Comparison of ENCODE assay signal across 17 cellular contexts in genomic region chr10:30189254-30189583, GRCh38.
"Had no signal": no experiment of that assay in that cellular context is flagged by ENCODE, and none has a peak within 500 bp of the region (broad histone marks: within the 10 kb centered on the region; RNA-seq: fewer than 3 reads in every experiment).

No MANE protein-coding gene starts in this region.

- H3K9ac ChIP-seq: neural progenitor cell had no signal

- H3K4me1 ChIP-seq: pancreas had no signal

- H2AFZ ChIP-seq: neural progenitor cell had no signal

- H3K4me3 ChIP-seq: esophagus muscularis mucosa, lower lobe of right lung, neural progenitor cell, pancreas, suprapubic skin had no signal

- DNase-seq: activated CD4-positive, alpha-beta T cell treated with anti-CD3 and anti-CD28 coated beads, Interleukin-2, amount 50 U/mL, for 48 hours; activated CD8-positive, alpha-beta memory T cell treated with anti-CD3 and anti-CD28 coated beads, Interleukin-2, amount 10 ng/mL, durations not matched to agents 7 days and 5 days; activated effector memory CD4-positive, alpha-beta T cell treated with Interleukin-2 at 50 U/mL for 16 hours; activated T-cell treated with anti-CD3 and anti-CD28 coated beads, Interleukin-2, amount 50 U/mL, for 24 hours; endodermal cell; foreskin melanocyte; lower lobe of right lung; midbrain; pancreas; retina; stimulated activated CD4-positive, alpha-beta T cell treated with anti-CD3 and anti-CD28 coated beads, Interleukin-12 subunit alpha, Interleukin-12 subunit beta, amount 100 ng/mL, for 4 hours; stimulated activated naive CD4-positive, alpha-beta T cell; T-helper 17 cell had no signal

- H3K4me2 ChIP-seq: neural progenitor cell had no signal

- H3K27ac ChIP-seq: neural progenitor cell, pancreas, suprapubic skin had no signal

- H3K9me3 ChIP-seq: esophagus muscularis mucosa, lower lobe of right lung, pancreas, suprapubic skin had no signal

- H3K27me3 ChIP-seq: esophagus muscularis mucosa, neural progenitor cell, pancreas, suprapubic skin had no signal

- ATAC-seq: activated CD4-positive, CD25-positive, alpha-beta regulatory T cell treated with anti-CD3 and anti-CD28 coated beads, Interleukin-2, amount 50 U/mL, for 24 hours; activated CD8-positive, alpha-beta memory T cell treated with anti-CD3 and anti-CD28 coated beads, Interleukin-2, amount 10 ng/mL, durations not matched to agents 7 days and 5 days; pancreas; T-helper 17 cell had no signal

- H3K36me3 ChIP-seq: esophagus muscularis mucosa, lower lobe of right lung, neural progenitor cell, pancreas, suprapubic skin had no signal
